Comparison of ENCODE assay signal across 21 cellular contexts in genomic region chr1:220914283-220915116, GRCh38. TPM values are rescaled to one million over a fixed set of nuclear protein-coding genes. Genes with fewer than 3 reads are reported as not detected.
DNase-seq lines count a peak whose midpoint lies in the region; ATAC-seq and TF ChIP-seq lines count a peak whose summit lies in the region.
"Had no signal": no experiment of that assay in that cellular context is flagged by ENCODE, and none has a peak within 500 bp of the region (broad histone marks: within the 10 kb centered on the region; RNA-seq: fewer than 3 reads in every experiment).

No MANE protein-coding gene starts in this region.

- DNase-seq in SKM-1 treated with dmso at 0.1 percent for 144 hours (lab: John Stamatoyannopoulos, UW; ENCODE audit: unreplicated experiment), result peak; percentile 99
- DNase-seq in lower lobe of right lung, result no peak
- no peak for DNase-seq in GM20000 (ENCODE audit: low spot score)
- no peak for DNase-seq in cerebellum (ENCODE audit: low spot score)
- DNase-seq in NCI-H2107 treated with DMSO at 0.1 percent for 48 hours (lab: John Stamatoyannopoulos, UW; ENCODE audit: unreplicated experiment), result no peak
- DNase-seq in central memory CD4-positive, alpha-beta T cell, result no peak
- DNase-seq: activated naive CD4-positive, alpha-beta T cell treated with anti-CD3 and anti-CD28 coated beads for 36 hours; brain microvascular endothelial cell; DMS153; effector CD4-positive, alpha-beta T cell; GM23248; mammary epithelial cell; NCI-H1105; NCI-H2227 treated with DMSO at 0.1 percent for 48 hours; stimulated activated CD4-positive, alpha-beta T cell treated with anti-CD3 and anti-CD28 coated beads, Interleukin-2, amount 100 ng/mL, for 48 hours; trophoblast cell had no signal

- H3K9me3 ChIP-seq in BLaER1 treated with 17β-estradiol and CSF1 and Interleukin-3, amounts not matched to agents 10 nM and 100 nM (replicated peaks in 1 of 11), result no peaks in the 10 kb centered on the region
- no peaks in the 10 kb centered on the region for H3K9me3 ChIP-seq in Loucy (ENCODE audit: insufficient read depth, low read depth, low read length)
- H3K9me3 ChIP-seq in lower lobe of right lung, result no peaks in the 10 kb centered on the region

- intact Hi-C loops in lower lobe of right lung (cut with DNase I), result no loop called here

- H3F3A ChIP-seq in Loucy (ENCODE audit: low read depth), result no peaks in the 10 kb centered on the region

- TF ChIP-seq CTCF in Loucy (conservative IDR thresholded peaks at IDR 0.05; ENCODE audit: low read length) (no peak), lower lobe of right lung (IDR thresholded peaks at IDR 0.05) (no peak), GM20000 (IDR thresholded peaks at IDR 0.05; ENCODE audit: extremely low read depth, missing control alignments) (no peak)

- H3K27me3 ChIP-seq in BLaER1 treated with 17β-estradiol and CSF1 and Interleukin-3, amounts not matched to agents 10 nM and 100 nM, result no peaks in the 10 kb centered on the region
- H3K27me3 ChIP-seq in Loucy (ENCODE audit: insufficient read depth, low read length, poor library complexity, severe bottlenecking) (no peaks in the 10 kb centered on the region), lower lobe of right lung (ENCODE audit: low read depth) (no peaks in the 10 kb centered on the region)
- H3K27me3 ChIP-seq: brain microvascular endothelial cell, neural progenitor cell had no signal

- H2AFZ ChIP-seq in Loucy (ENCODE audit: low read length), result no peak overlapping the region
- H2AFZ ChIP-seq: GM23248, neural progenitor cell had no signal

- peaks cover 15 to 39% (median 26%) of the 10 kb centered on the region in 10 experiments for H3K4me1 ChIP-seq in BLaER1 treated with 17β-estradiol and CSF1 and Interleukin-3, amounts not matched to agents 10 nM and 100 nM
- H3K4me1 ChIP-seq in Loucy (ENCODE audit: insufficient read depth, low read length, poor library complexity, severe bottlenecking), result peaks cover 23% of the 10 kb centered on the region
- peaks cover 5% of the 10 kb centered on the region for H3K4me1 ChIP-seq in lower lobe of right lung

- H3K4me2 ChIP-seq in BLaER1 treated with 17β-estradiol and CSF1 and Interleukin-3, amounts not matched to agents 10 nM and 100 nM, result peak overlapping the region; percentile 56 to 86 (median 76)
- peak overlapping the region; percentile 41 for H3K4me2 ChIP-seq in Loucy (ENCODE audit: low read depth, low read length, poor library complexity, severe bottlenecking)
- H3K4me2 ChIP-seq: neural progenitor cell had no signal

- H3K4me3 ChIP-seq in BLaER1 treated with 17β-estradiol and CSF1 and Interleukin-3, amounts not matched to agents 10 nM and 100 nM, result peak overlapping the region in 1 of 10 experiments; percentile 2; a peak in 2 of 20 replicates
- H3K4me3 ChIP-seq in Loucy (ENCODE audit: low read length, poor library complexity, severe bottlenecking) (peak overlapping the region; percentile 0), lower lobe of right lung (no peak overlapping the region)
- H3K4me3 ChIP-seq: GM23248, neural progenitor cell had no signal

- H4K20me1 ChIP-seq in BLaER1 treated with 17β-estradiol and CSF1 and Interleukin-3, amounts not matched to agents 10 nM and 100 nM, result no peaks in the 10 kb centered on the region
- H4K20me1 ChIP-seq in Loucy (ENCODE audit: insufficient read depth, low read length, poor library complexity, severe bottlenecking), result no peaks in the 10 kb centered on the region

- no peaks in the 10 kb centered on the region for H3K36me3 ChIP-seq in BLaER1 treated with 17β-estradiol and CSF1 and Interleukin-3, amounts not matched to agents 10 nM and 100 nM
- H3K36me3 ChIP-seq in Loucy (ENCODE audit: insufficient read depth, low read length) (no peaks in the 10 kb centered on the region), lower lobe of right lung (no peaks in the 10 kb centered on the region)
- H3K36me3 ChIP-seq: brain microvascular endothelial cell, neural progenitor cell had no signal

- H3K79me2 ChIP-seq in Loucy (ENCODE audit: insufficient read depth, low read length), result no peaks in the 10 kb centered on the region

- H3K9ac ChIP-seq in BLaER1 treated with 17β-estradiol and CSF1 and Interleukin-3, amounts not matched to agents 10 nM and 100 nM, result peak overlapping the region in 8 of 11 experiments; percentile 11 to 51 (median 31); a peak in 9 of 22 replicates
- H3K9ac ChIP-seq in Loucy (ENCODE audit: low read depth, low read length, poor library complexity, severe bottlenecking), result no peak overlapping the region
- H3K9ac ChIP-seq: GM23248, neural progenitor cell had no signal

- H3K9me2 ChIP-seq in Loucy (replicated peaks; ENCODE audit: low read depth, low read length), result no peaks in the 10 kb centered on the region

- H3K27ac ChIP-seq in BLaER1 treated with 17β-estradiol and CSF1 and Interleukin-3, amounts not matched to agents 10 nM and 100 nM, result peak overlapping the region in 8 of 11 experiments; percentile 39 to 73 (median 60); a peak in 15 of 22 replicates
- no peak overlapping the region for H3K27ac ChIP-seq in lower lobe of right lung
- H3K27ac ChIP-seq: brain microvascular endothelial cell, GM23248, neural progenitor cell had no signal

- peak; percentile 46 to 47 for ATAC-seq in lower lobe of right lung
- ATAC-seq: activated CD4-positive, CD25-positive, alpha-beta regulatory T cell treated with anti-CD3 and anti-CD28 coated beads, Interleukin-2, amount 50 U/mL, for 24 hours; SK-N-SH treated with all-trans-retinoic acid at 6 μM for 48 hours had no signal

RNA-seq across cellular contexts. Expression of gene HLX, which starts 35.3 kb away (rescaled TPM):
- 18.5 TPM for total RNA-seq in lower lobe of right lung
- total RNA-seq in cerebellum, result 1.00 TPM
